ENCODE assay signal across 10 cellular contexts in genomic region chr20:62815066-62815991, GRCh38. TPM values are rescaled to one million over a fixed set of nuclear protein-coding genes. Genes with fewer than 3 reads are reported as not detected.
A peak's percentile ranks its signal among the peaks of the same experiment; 100 is the strongest.
DNase-seq lines count a peak whose midpoint lies in the region; ATAC-seq and TF ChIP-seq lines count a peak whose summit lies in the region.
"Had no signal": no experiment of that assay in that cellular context is flagged by ENCODE, and none has a peak within 500 bp of the region (broad histone marks: within the 10 kb centered on the region; RNA-seq: fewer than 3 reads in every experiment).

No MANE protein-coding gene starts in this region.

- intact Hi-C loops in activated naive CD4-positive, alpha-beta T cell treated with anti-CD3 and anti-CD28 coated beads for 36 hours (cut with micrococcal nuclease) = no loop called here

- no peaks in the 10 kb centered on the region for H3K36me3 ChIP-seq in hepatocyte (replicated peaks; ENCODE audit: insufficient read depth, low read depth)
- H3K36me3 ChIP-seq: uterus had no signal

- CTCF ChIA-PET in activated naive CD4-positive, alpha-beta T cell treated with anti-CD3 and anti-CD28 coated beads for 36 hours (lab: Charles Lee) = interaction anchor here (0.6 to 1.2 kb wide), 2 partner anchors 27 to 157 kb away, joined by 3 read pairs; no protein-coding TSS in a partner anchor

- 24% methylated on average over 24 of the region's 24 CpGs for WGBS in hepatocyte (ENCODE audit: low lambda C conversion rate, missing lambda C conversion rate)

- H3K79me2 ChIP-seq in hepatocyte = no peaks in the 10 kb centered on the region

- ATAC-seq in SK-N-SH treated with all-trans-retinoic acid at 6 μM for 48 hours (peak; percentile 10; the same call in 2 of the 3 replicates), GM18909 (IDR thresholded peaks at IDR 0.05; ENCODE audit: poor library complexity, unreplicated experiment) (no peak)

- peaks cover 25% of the 10 kb centered on the region for H3K36me3 Mint-ChIP-seq in activated T-cell treated with anti-CD3 and anti-CD28 coated beads, Interleukin-2, amount 50 U/mL, for 24 hours (ENCODE audit: low read depth)
- H3K36me3 Mint-ChIP-seq in activated naive CD4-positive, alpha-beta T cell treated with anti-CD3 and anti-CD28 coated beads for 36 hours (ENCODE audit: low read depth) = peaks cover 1% of the 10 kb centered on the region

- H3K27ac Mint-ChIP-seq in activated T-cell treated with anti-CD3 and anti-CD28 coated beads, Interleukin-2, amount 50 U/mL, for 24 hours = peak overlapping the region; percentile 55
- H3K27ac Mint-ChIP-seq in activated naive CD4-positive, alpha-beta T cell treated with anti-CD3 and anti-CD28 coated beads for 36 hours = no peak overlapping the region

- no peaks in the 10 kb centered on the region for H3K9me3 Mint-ChIP-seq in activated T-cell treated with anti-CD3 and anti-CD28 coated beads, Interleukin-2, amount 50 U/mL, for 24 hours
- H3K9me3 Mint-ChIP-seq in activated naive CD4-positive, alpha-beta T cell treated with anti-CD3 and anti-CD28 coated beads for 36 hours = no peaks in the 10 kb centered on the region

- no peak overlapping the region for H3K27ac ChIP-seq in hepatocyte
- H3K27ac ChIP-seq in temporal lobe (ENCODE audit: low read depth, low read length) = peak overlapping the region; percentile 9
- H3K27ac ChIP-seq: uterus had no signal

- no peaks in the 10 kb centered on the region for H4K20me1 ChIP-seq in hepatocyte (ENCODE audit: insufficient read depth, poor library complexity, severe bottlenecking)

- H3K4me1 ChIP-seq in hepatocyte (ENCODE audit: insufficient read depth) = peaks cover 42% of the 10 kb centered on the region

- no peak for TF ChIP-seq CTCF in hepatocyte (IDR thresholded peaks at IDR 0.05; ENCODE audit: poor library complexity)

- no peak overlapping the region for H3K4me3 ChIP-seq in hepatocyte

- no peak overlapping the region for H2AFZ ChIP-seq in hepatocyte

- peaks cover 42% of the 10 kb centered on the region for H3K27me3 Mint-ChIP-seq in activated T-cell treated with anti-CD3 and anti-CD28 coated beads, Interleukin-2, amount 50 U/mL, for 24 hours
- H3K27me3 Mint-ChIP-seq in activated naive CD4-positive, alpha-beta T cell treated with anti-CD3 and anti-CD28 coated beads for 36 hours (ENCODE audit: low read depth) = peaks cover 24% of the 10 kb centered on the region

- H3K4me2 ChIP-seq in hepatocyte = peak overlapping the region; percentile 92

- no peaks in the 10 kb centered on the region for H3K9me2 ChIP-seq in hepatocyte (replicated peaks; ENCODE audit: insufficient read depth)

- peaks cover 11% of the 10 kb centered on the region for H3K4me1 Mint-ChIP-seq in activated T-cell treated with anti-CD3 and anti-CD28 coated beads, Interleukin-2, amount 50 U/mL, for 24 hours (ENCODE audit: low read depth)
- H3K4me1 Mint-ChIP-seq in activated naive CD4-positive, alpha-beta T cell treated with anti-CD3 and anti-CD28 coated beads for 36 hours (ENCODE audit: low read depth) = peaks cover 6% of the 10 kb centered on the region

- no peak for DNase-seq in activated T-cell treated with anti-CD3 and anti-CD28 coated beads, Interleukin-2, amount 50 U/mL, for 24 hours
- no peak for DNase-seq in activated T-cell treated with anti-CD3 and anti-CD28 coated beads, Interleukin-2, amount 50 U/mL, for 1 hour
- DNase-seq in hepatocyte (ENCODE audit: low spot score) = peak; percentile 80
- no peak for DNase-seq in activated naive CD4-positive, alpha-beta T cell treated with anti-CD3 and anti-CD28 coated beads for 36 hours
- DNase-seq in DMS153 (lab: John Stamatoyannopoulos, UW) = no peak
- DNase-seq: NCI-H1436 treated with DMSO at 0.1 percent for 48 hours, uterus had no signal

- no peaks in the 10 kb centered on the region for H3K9me3 ChIP-seq in hepatocyte (ENCODE audit: low read depth)
- H3K9me3 ChIP-seq: uterus had no signal

- peaks cover 19% of the 10 kb centered on the region for H3K27me3 ChIP-seq in hepatocyte

- no peak overlapping the region for H3K4me3 Mint-ChIP-seq in activated T-cell treated with anti-CD3 and anti-CD28 coated beads, Interleukin-2, amount 50 U/mL, for 24 hours
- no peak overlapping the region for H3K4me3 Mint-ChIP-seq in activated naive CD4-positive, alpha-beta T cell treated with anti-CD3 and anti-CD28 coated beads for 36 hours

TF ChIP-seq in SK-N-SH treated with all-trans-retinoic acid at 6 μM for 48 hours, 23 proteins besides CTCF, POLR2A, EP300 and RAD21:
- no peak for TF ChIP-seq OSR1 (CRISPR knock-in tag; IDR thresholded peaks at IDR 0.05)
- TF ChIP-seq ZNF565 (CRISPR knock-in tag; conservative IDR thresholded peaks at IDR 0.05; ENCODE audit: low read depth) = no peak
- TF ChIP-seq TSHZ2 (CRISPR knock-in tag; IDR thresholded peaks at IDR 0.05) = no peak
- TF ChIP-seq ZNF8 (CRISPR knock-in tag; IDR thresholded peaks at IDR 0.05) = no peak
- no peak for TF ChIP-seq GLIS3 (CRISPR knock-in tag; IDR thresholded peaks at IDR 0.05)
- no peak for TF ChIP-seq PATZ1 (CRISPR knock-in tag; IDR thresholded peaks at IDR 0.05; ENCODE audit: borderline replicate concordance)
- TF ChIP-seq TOX (CRISPR knock-in tag; IDR thresholded peaks at IDR 0.05; ENCODE audit: borderline replicate concordance) = no peak
- no peak for TF ChIP-seq RARB (CRISPR knock-in tag; IDR thresholded peaks at IDR 0.05)
- TF ChIP-seq ARNTL (CRISPR knock-in tag; IDR thresholded peaks at IDR 0.05; ENCODE audit: borderline replicate concordance, low read depth) = no peak
- no peak for TF ChIP-seq CSRNP3 (CRISPR knock-in tag; IDR thresholded peaks at IDR 0.05)
- no peak for TF ChIP-seq SNAI2 (CRISPR knock-in tag; IDR thresholded peaks at IDR 0.05)
- TF ChIP-seq CSDC2 (CRISPR knock-in tag; IDR thresholded peaks at IDR 0.05) = no peak
TF ChIP-seq in SK-N-SH treated with all-trans-retinoic acid at 6 μM for 48 hours: peak in this region for 0.

RNA-seq across cellular contexts. Expression of gene COL9A3, which starts 1.5 kb away (rescaled TPM):
- 22.6 and 23.9 TPM in 2 replicates for total RNA-seq in hepatocyte
- 68.1 and 77.0 TPM in 2 replicates for polyA plus RNA-seq in hepatocyte
- 22.9 TPM for total RNA-seq in temporal lobe
- total RNA-seq in activated naive CD4-positive, alpha-beta T cell treated with anti-CD3 and anti-CD28 coated beads for 36 hours = not detected

RNA-seq across cellular contexts. Expression of gene OGFR, which starts 10.7 kb away (rescaled TPM):
- 43.8 and 47.6 TPM in 2 replicates for total RNA-seq in hepatocyte
- 76.2 and 80.8 TPM in 2 replicates for polyA plus RNA-seq in hepatocyte
- 17.9 TPM for total RNA-seq in temporal lobe
- total RNA-seq in activated naive CD4-positive, alpha-beta T cell treated with anti-CD3 and anti-CD28 coated beads for 36 hours = 10 to 100 TPM; 23.7 to 24.6 TPM

RNA-seq across cellular contexts. Expression of gene MRGBP, which starts 19.1 kb away (rescaled TPM):
- total RNA-seq in hepatocyte (14.0 and 18.9 TPM in 2 replicates), temporal lobe (9.8 TPM)
- polyA plus RNA-seq in hepatocyte = 18.9 and 20.5 TPM in 2 replicates
- 1 to 10 TPM; 7.3 to 8.0 TPM for total RNA-seq in activated naive CD4-positive, alpha-beta T cell treated with anti-CD3 and anti-CD28 coated beads for 36 hours

RNA-seq across cellular contexts. Expression of gene TCFL5, which starts 46.3 kb away (rescaled TPM):
- 9.1 and 9.5 TPM in 2 replicates for total RNA-seq in hepatocyte
- 8.5 and 10.5 TPM in 2 replicates for polyA plus RNA-seq in hepatocyte
- total RNA-seq in temporal lobe = 8.9 TPM
- 1 to 10 TPM; 5.4 to 5.5 TPM for total RNA-seq in activated naive CD4-positive, alpha-beta T cell treated with anti-CD3 and anti-CD28 coated beads for 36 hours

Comparison
In these comparisons a context has a peak if more than half of its experiments do, and no peak if none do; other contexts are left out.
1. RNA of gene COL9A3, which starts 1.5 kb away (total RNA-seq): 22.6 to 23.9 TPM in hepatocyte and 22.9 TPM in temporal lobe (single experiment); not detected in activated naive CD4-positive, alpha-beta T cell treated with anti-CD3 and anti-CD28 coated beads for 36 hours; every median in the first group is over 10 times any median in the second.